15 cellular contexts compared by ENCODE assay signal in the genomic region with DNA sequence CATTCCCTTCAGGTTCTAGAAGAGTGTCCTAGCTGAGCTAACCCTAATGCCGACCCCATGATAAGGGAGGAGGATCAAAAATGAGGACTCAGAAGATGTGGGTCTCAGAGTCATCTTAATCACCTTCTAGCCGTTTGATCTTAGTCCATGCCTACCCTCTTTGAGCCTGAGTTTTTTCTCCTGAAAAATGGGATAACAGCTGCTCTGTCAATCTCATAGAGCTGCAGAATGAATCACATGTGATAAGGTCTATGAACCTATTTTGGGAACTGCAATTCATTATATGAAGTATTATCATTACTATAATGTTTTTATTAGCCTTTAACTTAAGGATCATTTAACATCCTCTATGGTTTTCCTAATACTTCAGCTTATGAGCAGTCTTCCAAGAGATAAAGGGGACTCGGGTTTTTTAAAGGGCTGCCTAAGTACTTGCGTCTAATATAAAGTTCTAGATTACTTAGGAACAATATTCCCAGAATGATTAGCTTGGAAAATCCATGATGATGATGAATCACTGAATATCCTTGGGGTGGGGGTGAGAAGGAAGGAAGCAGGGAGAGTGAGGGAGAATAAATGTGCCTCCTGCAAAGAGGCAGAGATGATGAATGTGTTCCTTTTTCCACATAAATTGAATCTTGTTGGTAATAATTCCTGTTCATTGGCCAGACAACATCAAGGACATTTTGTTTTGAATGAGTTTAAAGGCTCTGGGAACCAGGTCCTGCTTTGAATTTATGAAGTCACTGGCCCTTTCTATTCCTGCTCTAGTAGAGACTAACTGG.
"Had no signal": no experiment of that assay in that cellular context is flagged by ENCODE, and none has a peak within 500 bp of the region (broad histone marks: within the 10 kb centered on the region; RNA-seq: fewer than 3 reads in every experiment).

No MANE protein-coding gene starts in this region.

- ATAC-seq: lower lobe of right lung had no signal

- DNase-seq: activated CD4-positive, alpha-beta T cell treated with anti-CD3 and anti-CD28 coated beads, Interleukin-2, amount 50 U/mL, for 48 hours; activated naive CD8-positive, alpha-beta T cell treated with anti-CD3 and anti-CD28 coated beads for 36 hours; amygdala; brain microvascular endothelial cell; effector CD4-positive, alpha-beta T cell; lower lobe of right lung; nucleus accumbens; SW 1271; trophoblast cell; WERI-Rb-1 had no signal

- H3K36me3 ChIP-seq: brain microvascular endothelial cell, lower lobe of right lung, suprapubic skin, vagina, WERI-Rb-1 had no signal

- H3K9me3 ChIP-seq: esophagus muscularis mucosa, lower lobe of right lung, suprapubic skin, vagina had no signal

- H3K4me1 ChIP-seq: esophagus muscularis mucosa, lower lobe of right lung, suprapubic skin, vagina had no signal

- H3K4me3 ChIP-seq: coronary artery, esophagus muscularis mucosa, hepatocyte, lower lobe of right lung, suprapubic skin, vagina had no signal

- H3K27me3 ChIP-seq: brain microvascular endothelial cell, esophagus muscularis mucosa, hepatocyte, suprapubic skin, vagina had no signal

- H3K27ac ChIP-seq: brain microvascular endothelial cell, coronary artery, esophagus muscularis mucosa, hepatocyte, lower lobe of right lung, suprapubic skin, vagina, WERI-Rb-1 had no signal
